Comparison of ENCODE assay signal across 1 cellular context in genomic region chr17:37315601-37316000, GRCh38.
TF ChIP-seq lines count a peak whose summit lies in the region.

No MANE protein-coding gene starts in this region.

TF ChIP-seq in HCT116, 20 proteins besides CTCF, POLR2A, EP300 and RAD21 (continued from another document):
- no peak for TF ChIP-seq ZBTB33 (IDR thresholded peaks at IDR 0.05; ENCODE audit: extremely low read depth, insufficient replicate concordance, low read length)
